Comparison of ENCODE assay signal across 2 cellular contexts in the genomic region with DNA sequence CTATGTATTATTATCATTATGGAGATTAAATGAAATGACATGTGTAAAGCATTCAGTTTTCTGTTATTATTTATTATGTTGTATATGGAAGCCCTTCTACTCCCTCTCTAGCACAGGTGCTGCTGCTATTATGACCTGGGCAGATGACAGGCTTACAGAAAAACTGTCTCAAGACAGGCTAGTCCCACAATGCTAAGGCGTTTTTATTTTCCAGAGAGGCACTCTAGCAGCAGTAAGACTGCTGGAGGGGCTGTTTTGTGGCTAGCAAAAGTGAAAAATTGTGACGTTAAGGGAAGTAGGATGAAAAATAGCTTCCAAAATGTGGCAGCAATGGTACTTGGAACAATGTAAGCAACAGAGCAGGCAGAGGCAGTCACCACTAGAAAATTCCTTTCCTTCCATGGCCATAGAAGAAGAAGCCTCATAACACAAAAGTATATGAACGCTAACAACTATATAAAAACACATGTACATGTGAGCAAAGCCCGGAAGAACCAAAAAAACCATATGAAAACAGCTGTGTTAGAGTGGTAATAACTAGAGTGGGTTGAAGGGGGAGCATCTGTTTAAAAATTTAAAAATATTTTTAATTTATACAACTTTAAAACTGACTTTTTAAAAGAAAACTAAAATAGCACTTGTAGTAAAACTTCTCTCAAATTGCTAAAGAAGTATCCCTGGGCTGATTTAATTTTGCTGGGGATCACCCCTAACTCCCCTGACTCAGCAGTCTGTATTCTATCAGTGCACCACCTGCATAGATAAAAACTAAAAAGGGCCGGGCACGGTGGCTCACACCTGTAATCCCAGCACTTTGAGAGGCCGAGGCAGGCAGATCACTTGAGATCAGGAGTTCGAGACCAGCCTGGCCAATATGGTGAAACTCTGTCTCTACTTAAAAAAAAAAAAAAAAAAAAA.
TF ChIP-seq lines count a peak whose summit lies in the region.

No MANE protein-coding gene starts in this region.

TF ChIP-seq in HCT116, 20 proteins besides CTCF, POLR2A, EP300 and RAD21:
- TF ChIP-seq REST (IDR thresholded peaks at IDR 0.05; ENCODE audit: low read depth) (no peak), ELF1 (IDR thresholded peaks at IDR 0.05; ENCODE audit: borderline replicate concordance, low read depth) (no peak), ATF3 (IDR thresholded peaks at IDR 0.05) (no peak), SIN3A (IDR thresholded peaks at IDR 0.05; ENCODE audit: low read depth) (no peak), SP1 (IDR thresholded peaks at IDR 0.05; ENCODE audit: low read depth) (no peak), CBX3 (IDR thresholded peaks at IDR 0.05; ENCODE audit: low read depth) (no peak), CEBPB (IDR thresholded peaks at IDR 0.05; ENCODE audit: low read depth) (no peak), FOSL1 (IDR thresholded peaks at IDR 0.05; ENCODE audit: low read depth) (no peak), EGR1 (IDR thresholded peaks at IDR 0.05; ENCODE audit: low read depth) (no peak), ZNF274 (IDR thresholded peaks at IDR 0.05; ENCODE audit: low read depth, low read length) (no peak), ZFX (IDR thresholded peaks at IDR 0.05) (no peak), YY1 (IDR thresholded peaks at IDR 0.05; ENCODE audit: extremely low read depth, insufficient replicate concordance, low read depth, low read length) (no peak), POLR2AphosphoS5 (IDR thresholded peaks at IDR 0.05; ENCODE audit: low read depth, low read length) (no peak), SRF (IDR thresholded peaks at IDR 0.05; ENCODE audit: low read depth) (no peak)

TF ChIP-seq in K562, 482 proteins besides CTCF, POLR2A, EP300 and RAD21:
- TF ChIP-seq C11orf30 (IDR thresholded peaks at IDR 0.05; ENCODE audit: low read depth) (peak; percentile 70; the same call in 1 of the 2 replicates), ZNF316 (IDR thresholded peaks at IDR 0.05) (peak; percentile 73), MAFF (IDR thresholded peaks at IDR 0.05; ENCODE audit: low read length) (peak; percentile 35; the same call in 1 of the 2 replicates), CBFA2T2 (conservative IDR thresholded peaks at IDR 0.05) (no peak)
